ENCODE assay signal across 1 cellular context in genomic region chr4:6720202-6720699, GRCh38.
TF ChIP-seq lines count a peak whose summit lies in the region.

No MANE protein-coding gene starts in this region.

TF ChIP-seq in K562, 482 proteins besides CTCF, POLR2A, EP300 and RAD21 (continued from another document and continues in another):
- no peak for TF ChIP-seq CHD7 (IDR thresholded peaks at IDR 0.05; ENCODE audit: low read depth, low read length)
- TF ChIP-seq TCF3 (CRISPR knock-in tag; IDR thresholded peaks at IDR 0.05) = peak; percentile 20; the same call in 1 of the 2 replicates
- TF ChIP-seq DEAF1 (CRISPR knock-in tag; IDR thresholded peaks at IDR 0.05) = peak; percentile 97
- TF ChIP-seq HDGF (IDR thresholded peaks at IDR 0.05) = peak; percentile 38
- TF ChIP-seq STAG1 (CRISPR knock-in tag; IDR thresholded peaks at IDR 0.05; ENCODE audit: borderline replicate concordance) = peak; percentile 97
- peak in 1 of 2 experiments; percentile 43; a peak in 1 of 4 replicates for TF ChIP-seq SIN3A (IDR thresholded peaks at IDR 0.05; ENCODE audit: borderline replicate concordance in 2 of 2, control insufficient read depth in 1 of 2, low read depth in 2 of 2, low read length in 2 of 2)
- TF ChIP-seq KDM1A (IDR thresholded peaks at IDR 0.05) = 0 out of 4 replicates have a peak, but pooled peaks of 1 of the 2 experiments have one; percentile 2
- TF ChIP-seq CTCFL (IDR thresholded peaks at IDR 0.05; ENCODE audit: borderline replicate concordance, insufficient read depth, low read depth, low read length, poor library complexity, severe bottlenecking) = peak; percentile 5
- TF ChIP-seq NR2C2 (CRISPR knock-in tag; IDR thresholded peaks at IDR 0.05) = no peak
- no peak for TF ChIP-seq NR2C2 (tag; IDR thresholded peaks at IDR 0.05)
- peak; percentile 95 for TF ChIP-seq CC2D1A (IDR thresholded peaks at IDR 0.05)
- 0 out of 2 replicates have a peak, but pooled peaks have one; percentile 31 for TF ChIP-seq ETV5 (CRISPR knock-in tag; IDR thresholded peaks at IDR 0.05; ENCODE audit: low read depth)
- no peak for TF ChIP-seq ID3 (CRISPR knock-in tag; IDR thresholded peaks at IDR 0.05)
- 0 out of 2 replicates have a peak, but pooled peaks have one; percentile 44 for TF ChIP-seq ID3 (tag; IDR thresholded peaks at IDR 0.05)
- peak; percentile 98 for TF ChIP-seq SMC3 (conservative IDR thresholded peaks at IDR 0.05; ENCODE audit: insufficient read depth, low read depth, low read length)
- TF ChIP-seq SRF (CRISPR knock-in tag; IDR thresholded peaks at IDR 0.05) = no peak
- TF ChIP-seq ZBTB7A (IDR thresholded peaks at IDR 0.05; ENCODE audit: borderline replicate concordance, control insufficient read depth, low read depth, low read length) = peak; percentile 99
- no peak for TF ChIP-seq FOXK1 (CRISPR knock-in tag; IDR thresholded peaks at IDR 0.05; ENCODE audit: borderline replicate concordance)
- TF ChIP-seq NEUROD1 (IDR thresholded peaks at IDR 0.05; ENCODE audit: borderline replicate concordance, low read depth, low read length, partially characterized antibody) = peak; percentile 42
- peak; percentile 61; the same call in 1 of the 2 replicates for TF ChIP-seq CTBP1 (IDR thresholded peaks at IDR 0.05; ENCODE audit: borderline replicate concordance)
- no peak for TF ChIP-seq ZNF717 (CRISPR knock-in tag; IDR thresholded peaks at IDR 0.05)
- 0 out of 2 replicates have a peak, but pooled peaks have one; percentile 37 for TF ChIP-seq REST (CRISPR knock-in tag; IDR thresholded peaks at IDR 0.05; ENCODE audit: low read depth)
- TF ChIP-seq DACH1 (IDR thresholded peaks at IDR 0.05; ENCODE audit: partially characterized antibody) = peak; percentile 95
- TF ChIP-seq ARID2 (IDR thresholded peaks at IDR 0.05) = peak; percentile 98
- peak; percentile 50; the same call in 1 of the 2 replicates for TF ChIP-seq XRCC5 (IDR thresholded peaks at IDR 0.05; ENCODE audit: low read depth, low read length)
- TF ChIP-seq MYNN (IDR thresholded peaks at IDR 0.05) = peak; percentile 69; the same call in 1 of the 2 replicates
- no peak for TF ChIP-seq MYNN (CRISPR knock-in tag; IDR thresholded peaks at IDR 0.05)
- TF ChIP-seq ZNF740 (CRISPR knock-in tag; IDR thresholded peaks at IDR 0.05) = no peak
- TF ChIP-seq ZNF740 (tag; IDR thresholded peaks at IDR 0.05) = no peak
- no peak for TF ChIP-seq HLTF (IDR thresholded peaks at IDR 0.05)
- peak; percentile 27; the same call in 1 of the 2 replicates for TF ChIP-seq HDAC2 (IDR thresholded peaks at IDR 0.05)
- TF ChIP-seq L3MBTL2 (IDR thresholded peaks at IDR 0.05) = 0 out of 2 replicates have a peak, but pooled peaks have one; percentile 40
- TF ChIP-seq ZNF184 (CRISPR knock-in tag; IDR thresholded peaks at IDR 0.05) = no peak
